In genomic region chr5:76763136-76763535, GRCh38 we compare ENCODE assay signal across 1 cellular context.
TF ChIP-seq lines count a peak whose summit lies in the region.

No MANE protein-coding gene starts in this region.

TF ChIP-seq in IMR-90, 13 proteins besides CTCF, POLR2A, EP300 and RAD21:
- TF ChIP-seq MAFK (IDR thresholded peaks at IDR 0.05; ENCODE audit: low read depth, low read length) (no peak), NFE2L2 (IDR thresholded peaks at IDR 0.05; ENCODE audit: low read depth, low read length) (no peak), RCOR1 (IDR thresholded peaks at IDR 0.05; ENCODE audit: insufficient replicate concordance, low read length) (no peak), FOS (IDR thresholded peaks at IDR 0.05; ENCODE audit: low read depth, low read length) (no peak), ELK1 (IDR thresholded peaks at IDR 0.05; ENCODE audit: borderline replicate concordance, low read depth, low read length) (no peak), MXI1 (IDR thresholded peaks at IDR 0.05; ENCODE audit: borderline replicate concordance, low read depth, low read length) (no peak), CHD1 (IDR thresholded peaks at IDR 0.05; ENCODE audit: low read depth, low read length) (no peak), MAZ (IDR thresholded peaks at IDR 0.05; ENCODE audit: borderline replicate concordance, low read depth, low read length) (no peak), RFX5 (IDR thresholded peaks at IDR 0.05; ENCODE audit: low read depth, low read length) (no peak), BHLHE40 (IDR thresholded peaks at IDR 0.05; ENCODE audit: low read depth, low read length) (no peak), SMC3 (IDR thresholded peaks at IDR 0.05; ENCODE audit: low read depth, low read length) (no peak), CEBPB (IDR thresholded peaks at IDR 0.05; ENCODE audit: low read depth, low read length) (no peak), USF2 (IDR thresholded peaks at IDR 0.05; ENCODE audit: low read depth, low read length) (no peak)
